Comparison of ENCODE assay signal across 9 cellular contexts in the genomic region with DNA sequence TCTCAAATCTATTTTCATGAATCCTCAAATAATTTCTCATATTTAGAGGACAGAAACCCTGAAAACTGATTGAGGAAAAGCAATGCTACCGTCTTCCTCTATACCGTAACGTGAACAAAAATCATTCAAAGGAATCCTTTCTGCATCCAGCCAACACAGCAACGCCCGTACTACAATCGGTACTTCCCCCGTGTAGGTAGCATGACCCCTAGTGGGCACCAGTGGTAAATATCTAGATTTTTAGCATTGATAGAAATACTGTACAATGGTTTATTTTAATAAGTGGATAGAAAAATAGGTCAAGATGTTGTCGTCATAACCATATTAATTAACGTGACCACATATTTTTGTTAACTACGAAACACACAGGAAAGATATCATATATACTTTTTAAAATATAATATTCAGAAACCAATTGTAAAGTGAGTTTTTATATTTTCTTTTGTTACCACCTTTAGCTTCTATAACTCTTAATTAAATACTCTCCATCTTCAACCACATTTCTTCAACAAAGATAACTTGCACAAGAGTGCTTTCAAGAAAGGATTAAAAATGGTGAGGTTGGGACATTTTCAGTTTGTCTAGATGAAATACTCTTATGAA.
DNase-seq lines count a peak whose midpoint lies in the region; ATAC-seq, FAIRE-seq and TF ChIP-seq lines count a peak whose summit lies in the region.
"Had no signal": no experiment of that assay in that cellular context is flagged by ENCODE, and none has a peak within 500 bp of the region (broad histone marks: within the 10 kb centered on the region; RNA-seq: fewer than 3 reads in every experiment).

No MANE protein-coding gene starts in this region.

- TF ChIP-seq CTCF in WI38 (IDR thresholded peaks at IDR 0.05; ENCODE audit: low read depth, low read length) (peak; percentile 81), spleen (IDR thresholded peaks at IDR 0.05 in 8 of 11, conservative IDR thresholded peaks at IDR 0.05 in 3 of 11) (peak; percentile 18 to 73 (median 57))

- H3K27me3 ChIP-seq in spleen (replicated peaks in 1 of 7) (no peaks in the 10 kb centered on the region), aorta (ENCODE audit: control insufficient read depth in 1 of 2, insufficient read depth in 2 of 2, low read length in 1 of 2) (no peaks in the 10 kb centered on the region)

- ATAC-seq in HG02623 (IDR thresholded peaks at IDR 0.05; ENCODE audit: unreplicated experiment) (peak; percentile 74), aorta (ENCODE audit: low FRiP score) (no peak)

- H3K4me3 ChIP-seq in WI38 (ENCODE audit: low read depth, low read length) (no peak overlapping the region), spleen (no peak overlapping the region), aorta (ENCODE audit: low read length in 2 of 2) (no peak overlapping the region)

- FAIRE-seq in GM12891 (lab: Jason Lieb, UNC), result peak; percentile 55
- FAIRE-seq: islet of Langerhans had no signal

- WGBS in spleen, 5 donors, result 13 to 20% (median 17%) methylated on average over 10 of the region's 10 CpGs
- 12 to 13% methylated on average over 10 of the region's 10 CpGs for WGBS in aorta, 2 donors

- no peak for TF ChIP-seq POLR2A in GM12891 (IDR thresholded peaks at IDR 0.05; ENCODE audit: low read depth, low read length)
- TF ChIP-seq POLR2A in spleen (IDR thresholded peaks at IDR 0.05), result no peak

- H3K36me3 ChIP-seq in spleen (no peaks in the 10 kb centered on the region), aorta (ENCODE audit: control insufficient read depth in 1 of 2, insufficient read depth in 2 of 2, low read length in 1 of 2) (no peaks in the 10 kb centered on the region)

- H3K27ac ChIP-seq in spleen (no peak overlapping the region), aorta (ENCODE audit: low read depth in 1 of 2, low read length in 2 of 2) (no peak overlapping the region)

- H3K4me1 ChIP-seq in spleen (peaks cover 0 to 3% (median 0%) of the 10 kb centered on the region in 6 donors), aorta (ENCODE audit: control insufficient read depth in 1 of 2, insufficient read depth in 2 of 2, low read length in 2 of 2) (no peaks in the 10 kb centered on the region)

- H3K9me3 ChIP-seq in spleen (peaks cover 0 to 9% (median 6%) of the 10 kb centered on the region in 8 donors), aorta (ENCODE audit: control insufficient read depth, low read length) (peaks cover 10% of the 10 kb centered on the region)

- DNase-seq in AG20443 (ENCODE audit: low spot score), result peak; percentile 76
- peak; percentile 9 for DNase-seq in GM12891 (ENCODE audit: insufficient read length, low spot score)
- DNase-seq in NCI-H1417 treated with DMSO at 0.1 percent for 48 hours (lab: John Stamatoyannopoulos, UW), result peak; percentile 26
- peak in 23 of 42 donors; percentile 6 to 66 (median 36) for DNase-seq in head of caudate nucleus
- no peak for DNase-seq in spleen
- DNase-seq in aorta, result no peak

- intact Hi-C loops in head of caudate nucleus (cut with DNase I), result loop anchor here (10.0 kb wide), 1 partner anchor 59 kb away; no protein-coding TSS in a partner anchor
- intact Hi-C loops in spleen (cut with DNase I; ENCODE audit: low total_unique reads), result no loop called here
- intact Hi-C loops in aorta (cut with DNase I), result no loop called here

TF ChIP-seq in GM12891, 5 proteins besides CTCF, POLR2A, EP300 and RAD21:
- TF ChIP-seq SPI1 (IDR thresholded peaks at IDR 0.05; ENCODE audit: low read depth, low read length) (no peak), PAX5 (IDR thresholded peaks at IDR 0.05; ENCODE audit: insufficient read depth, low read length, severe bottlenecking) (no peak), POLR2AphosphoS5 (IDR thresholded peaks at IDR 0.05; ENCODE audit: low read depth, low read length) (no peak), TAF1 (IDR thresholded peaks at IDR 0.05; ENCODE audit: low read depth, low read length) (no peak), POU2F2 (IDR thresholded peaks at IDR 0.05; ENCODE audit: low read depth, low read length) (no peak)

Comparison
In these comparisons a context has a peak if more than half of its experiments do, and no peak if none do; other contexts are left out.
1. DNase-seq: peak in AG20443 (single experiment), GM12891 (single experiment), NCI-H1417 treated with DMSO at 0.1 percent for 48 hours (single experiment) and head of caudate nucleus (23 of 42); none in spleen (single experiment) and aorta (0 of 2).